In the genomic region with DNA sequence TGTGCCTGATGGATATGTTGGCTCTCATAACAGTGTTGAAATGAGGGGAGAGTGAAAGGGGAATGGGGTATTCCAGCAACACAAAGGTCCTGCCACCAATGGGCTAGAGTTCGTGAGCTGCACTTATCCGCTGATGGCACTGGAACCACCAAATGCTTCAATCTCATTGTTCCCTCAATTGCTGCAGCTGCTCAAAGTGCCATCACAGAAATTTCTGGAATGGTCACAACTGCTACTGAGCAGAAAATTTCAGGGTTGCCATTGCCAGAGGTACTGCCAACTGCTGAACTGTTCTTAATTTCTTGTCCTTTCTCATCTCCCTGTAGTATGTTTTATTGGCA, we compare ENCODE assay signal across 29 cellular contexts.
"Had no signal": no experiment of that assay in that cellular context is flagged by ENCODE, and none has a peak within 500 bp of the region (broad histone marks: within the 10 kb centered on the region; RNA-seq: fewer than 3 reads in every experiment).

No MANE protein-coding gene starts in this region.

- H3K4me1 ChIP-seq: colonic mucosa, spleen had no signal

- H3K27ac ChIP-seq: colonic mucosa, epithelial cell of prostate, lower lobe of right lung, spleen, testis, transverse colon, WERI-Rb-1 had no signal

- H3K36me3 Mint-ChIP-seq: activated naive CD4-positive, alpha-beta T cell treated with anti-CD3 and anti-CD28 coated beads, Interleukin-2, amount 10 ng/mL, durations not matched to agents 7 days and 5 days; activated naive CD8-positive, alpha-beta T cell treated with anti-CD3 and anti-CD28 coated beads, Interleukin-2, amount 10 ng/mL, durations not matched to agents 7 days and 5 days had no signal

- H3K4me1 Mint-ChIP-seq: activated naive CD4-positive, alpha-beta T cell treated with anti-CD3 and anti-CD28 coated beads, Interleukin-2, amount 10 ng/mL, durations not matched to agents 7 days and 5 days; activated naive CD8-positive, alpha-beta T cell treated with anti-CD3 and anti-CD28 coated beads, Interleukin-2, amount 10 ng/mL, durations not matched to agents 7 days and 5 days; naive thymus-derived CD4-positive, alpha-beta T cell; neural crest cell had no signal

- ATAC-seq: activated CD4-positive, CD25-positive, alpha-beta regulatory T cell treated with anti-CD3 and anti-CD28 coated beads, Interleukin-2, amount 50 U/mL, for 24 hours; left lobe of liver; lower lobe of right lung; naive thymus-derived CD4-positive, alpha-beta T cell had no signal

- H3K9me3 Mint-ChIP-seq: activated naive CD4-positive, alpha-beta T cell treated with anti-CD3 and anti-CD28 coated beads, Interleukin-2, amount 10 ng/mL, durations not matched to agents 7 days and 5 days; activated naive CD8-positive, alpha-beta T cell treated with anti-CD3 and anti-CD28 coated beads, Interleukin-2, amount 10 ng/mL, durations not matched to agents 7 days and 5 days; activated T-helper 1 cell treated with anti-CD3 and anti-CD28 coated beads, Interleukin-12 subunit alpha, Interleukin-12 subunit beta, Interleukin-2, Interleukin-4 antibody, amounts not matched to agents 30 ng/mL and 10 ng/mL and 1 ng/mL, durations not matched to agents 14 hours and 24 hours and 36 hours; T-helper 1 cell treated with Interleukin-12 subunit alpha and Interleukin-12 subunit beta and Interleukin-4 antibody, amounts not matched to agents 30 μg/mL and 1 μg/mL, for 36 hours had no signal

- H3K4me3 Mint-ChIP-seq: activated naive CD4-positive, alpha-beta T cell treated with anti-CD3 and anti-CD28 coated beads, Interleukin-2, amount 10 ng/mL, durations not matched to agents 7 days and 5 days; activated naive CD8-positive, alpha-beta T cell treated with anti-CD3 and anti-CD28 coated beads, Interleukin-2, amount 10 ng/mL, durations not matched to agents 7 days and 5 days; activated T-helper 1 cell treated with anti-CD3 and anti-CD28 coated beads, Interleukin-12 subunit alpha, Interleukin-12 subunit beta, Interleukin-2, Interleukin-4 antibody, amounts not matched to agents 30 ng/mL and 10 ng/mL and 1 ng/mL, durations not matched to agents 14 hours and 24 hours and 36 hours; naive thymus-derived CD4-positive, alpha-beta T cell; neural crest cell; T-helper 1 cell treated with Interleukin-12 subunit alpha and Interleukin-12 subunit beta and Interleukin-4 antibody, amounts not matched to agents 30 μg/mL and 1 μg/mL, for 36 hours had no signal

- H3K4me3 ChIP-seq: colonic mucosa, esophagus squamous epithelium, lower lobe of right lung, right atrium auricular region, spleen, testis, transverse colon had no signal

- DNase-seq: activated CD4-positive, alpha-beta T cell treated with anti-CD3 and anti-CD28 coated beads for 48 hours; activated CD4-positive, alpha-beta T cell treated with anti-CD3 and anti-CD28 coated beads, Interleukin-2, amount 50 U/mL, for 48 hours; activated CD8-positive, alpha-beta memory T cell treated with anti-CD3 and anti-CD28 coated beads for 24 hours; activated effector memory CD4-positive, alpha-beta T cell treated with anti-CD3 and anti-CD28 coated beads, Interleukin-2, amount 50 U/mL, for 16 hours; activated naive CD4-positive, alpha-beta T cell treated with anti-CD3 and anti-CD28 coated beads, Interleukin-2, amount 10 ng/mL, durations not matched to agents 7 days and 5 days; activated naive CD8-positive, alpha-beta T cell treated with anti-CD3 and anti-CD28 coated beads, Interleukin-2, amount 10 ng/mL, durations not matched to agents 7 days and 5 days; amniotic stem cell; cerebellar nuclear complex; colonic mucosa; effector CD8-positive, alpha-beta T cell; esophagus squamous epithelium; foreskin melanocyte; kidney glomerular epithelial cell; lower lobe of right lung; naive thymus-derived CD4-positive, alpha-beta T cell; nucleus accumbens; spleen; stimulated activated naive CD4-positive, alpha-beta T cell treated with Interleukin-2 at 50 U/mL for 16 hours; T-helper 9 cell; transverse colon; WERI-Rb-1 had no signal

- H3K27me3 Mint-ChIP-seq: activated naive CD4-positive, alpha-beta T cell treated with anti-CD3 and anti-CD28 coated beads, Interleukin-2, amount 10 ng/mL, durations not matched to agents 7 days and 5 days; activated naive CD8-positive, alpha-beta T cell treated with anti-CD3 and anti-CD28 coated beads, Interleukin-2, amount 10 ng/mL, durations not matched to agents 7 days and 5 days had no signal

- H3K27ac Mint-ChIP-seq: activated naive CD4-positive, alpha-beta T cell treated with anti-CD3 and anti-CD28 coated beads, Interleukin-2, amount 10 ng/mL, durations not matched to agents 7 days and 5 days; activated naive CD8-positive, alpha-beta T cell treated with anti-CD3 and anti-CD28 coated beads, Interleukin-2, amount 10 ng/mL, durations not matched to agents 7 days and 5 days; activated T-helper 1 cell treated with anti-CD3 and anti-CD28 coated beads, Interleukin-12 subunit alpha, Interleukin-12 subunit beta, Interleukin-2, Interleukin-4 antibody, amounts not matched to agents 30 ng/mL and 10 ng/mL and 1 ng/mL, durations not matched to agents 14 hours and 24 hours and 36 hours; naive thymus-derived CD4-positive, alpha-beta T cell; T-helper 1 cell treated with Interleukin-12 subunit alpha and Interleukin-12 subunit beta and Interleukin-4 antibody, amounts not matched to agents 30 μg/mL and 1 μg/mL, for 36 hours had no signal

- H3K9me3 ChIP-seq: colonic mucosa, esophagus squamous epithelium, lower lobe of right lung, right atrium auricular region, testis, transverse colon had no signal

- H3K36me3 ChIP-seq: colonic mucosa, esophagus squamous epithelium, lower lobe of right lung, right atrium auricular region, spleen, transverse colon, WERI-Rb-1 had no signal

- H3K27me3 ChIP-seq: colonic mucosa, esophagus squamous epithelium, right atrium auricular region, spleen, testis, transverse colon had no signal
